ENCODE assay signal across 9 cellular contexts in the genomic region with DNA sequence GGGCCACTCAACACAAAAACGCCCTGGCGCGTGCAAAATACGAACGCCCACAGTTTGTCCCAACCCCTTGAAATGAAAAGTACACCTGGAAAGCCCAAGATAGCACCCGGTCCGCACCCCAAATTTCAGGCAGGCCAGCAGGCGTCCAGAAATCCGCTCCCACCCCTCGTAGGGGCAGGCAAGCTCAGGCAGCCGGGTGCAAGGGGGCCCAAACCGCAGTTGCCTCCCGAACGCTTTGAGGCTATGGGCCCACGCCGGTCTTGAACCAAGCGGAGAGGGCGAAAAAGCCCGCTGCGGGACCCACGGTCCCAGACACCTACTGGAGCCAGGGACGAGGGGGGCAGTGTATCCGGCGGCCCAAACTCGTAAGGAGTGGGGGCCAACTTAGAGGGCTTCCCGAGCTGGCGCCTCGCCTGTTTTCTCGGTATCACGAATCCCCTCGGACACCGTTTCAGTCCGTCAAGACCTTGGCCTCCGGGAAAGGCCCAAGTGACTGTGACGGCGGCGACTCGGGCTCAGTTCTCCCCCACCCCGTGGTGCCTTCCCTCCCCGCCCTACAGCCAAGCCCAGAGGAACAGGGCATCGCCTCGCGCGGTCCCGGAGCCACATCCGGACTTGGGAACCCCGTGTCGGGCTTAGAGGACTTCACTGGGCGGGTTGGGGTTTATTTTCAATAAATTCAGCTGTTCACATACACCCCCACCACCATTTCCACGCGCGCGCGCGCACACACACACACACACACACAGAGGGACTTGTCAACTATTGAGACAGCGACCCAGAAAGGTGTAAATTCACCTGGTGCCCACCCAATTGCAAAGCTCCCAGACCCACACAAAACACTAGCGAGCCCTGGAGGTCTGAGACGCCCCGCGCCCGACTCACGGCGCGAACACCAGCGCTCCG. TPM values are rescaled to one million over a fixed set of nuclear protein-coding genes. Genes with fewer than 3 reads are reported as not detected.
DNase-seq lines count a peak whose midpoint lies in the region; ATAC-seq and TF ChIP-seq lines count a peak whose summit lies in the region.
"Had no signal": no experiment of that assay in that cellular context is flagged by ENCODE, and none has a peak within 500 bp of the region (broad histone marks: within the 10 kb centered on the region; RNA-seq: fewer than 3 reads in every experiment).

No MANE protein-coding gene starts in this region.

- no peak for TF ChIP-seq EP300 in upper lobe of left lung (IDR thresholded peaks at IDR 0.05)

- in situ Hi-C loops in brain microvascular endothelial cell (cut with HindIII; ENCODE audit: low pct_ligation_motif_present, low sequenced_read_pairs), result no loop called here

- peaks cover 55% of the 10 kb centered on the region for H3K27me3 Mint-ChIP-seq in activated naive CD4-positive, alpha-beta T cell treated with anti-CD3 and anti-CD28 coated beads, Interleukin-2, amount 50 U/mL, for 24 hours

- no peak for TF ChIP-seq POLR2A in upper lobe of left lung (IDR thresholded peaks at IDR 0.05)

- peaks cover 5% of the 10 kb centered on the region for H3K36me3 Mint-ChIP-seq in activated naive CD4-positive, alpha-beta T cell treated with anti-CD3 and anti-CD28 coated beads, Interleukin-2, amount 50 U/mL, for 24 hours

- H3K36me3 ChIP-seq in brain microvascular endothelial cell (replicated peaks) (no peaks in the 10 kb centered on the region), lower lobe of right lung (no peaks in the 10 kb centered on the region), upper lobe of left lung (no peaks in the 10 kb centered on the region)
- H3K36me3 ChIP-seq: adrenal gland had no signal

- peaks cover 25% of the 10 kb centered on the region for H3K4me1 Mint-ChIP-seq in activated naive CD4-positive, alpha-beta T cell treated with anti-CD3 and anti-CD28 coated beads, Interleukin-2, amount 50 U/mL, for 24 hours

- peaks cover 9% of the 10 kb centered on the region for H3K9me3 Mint-ChIP-seq in activated naive CD4-positive, alpha-beta T cell treated with anti-CD3 and anti-CD28 coated beads, Interleukin-2, amount 50 U/mL, for 24 hours

- H3K27ac ChIP-seq in brain microvascular endothelial cell (no peak overlapping the region), lower lobe of right lung (no peak overlapping the region), upper lobe of left lung (no peak overlapping the region)

- H3K4me1 ChIP-seq in lower lobe of right lung, result peaks cover 35% of the 10 kb centered on the region
- H3K4me1 ChIP-seq in upper lobe of left lung, result peaks cover 29 to 42% (median 38%) of the 10 kb centered on the region in 4 donors

- intact Hi-C loops in lower lobe of right lung (cut with DNase I), result no loop called here

- TF ChIP-seq CTCF in brain microvascular endothelial cell (IDR thresholded peaks at IDR 0.05; ENCODE audit: low read depth, low read length, missing control alignments), result no peak
- peak; percentile 2 for TF ChIP-seq CTCF in lower lobe of right lung (IDR thresholded peaks at IDR 0.05)
- TF ChIP-seq CTCF in upper lobe of left lung (IDR thresholded peaks at IDR 0.05), result no peak

- peak overlapping the region; percentile 30 for H3K4me3 Mint-ChIP-seq in activated naive CD4-positive, alpha-beta T cell treated with anti-CD3 and anti-CD28 coated beads, Interleukin-2, amount 50 U/mL, for 24 hours

- 8% methylated on average over 10 to 64 of the region's 66 CpGs for WGBS in upper lobe of left lung, 2 donors

- H3K27ac Mint-ChIP-seq in activated naive CD4-positive, alpha-beta T cell treated with anti-CD3 and anti-CD28 coated beads, Interleukin-2, amount 50 U/mL, for 24 hours, result no peak overlapping the region

- H3K27me3 ChIP-seq in brain microvascular endothelial cell (replicated peaks) (peaks cover 74% of the 10 kb centered on the region), lower lobe of right lung (ENCODE audit: low read depth) (peaks cover 93% of the 10 kb centered on the region), upper lobe of left lung (peaks cover 7 to 83% (median 62%) of the 10 kb centered on the region in 4 donors)

- no peak for DNase-seq in activated naive CD4-positive, alpha-beta T cell (lab: John Stamatoyannopoulos, UW)
- DNase-seq in brain microvascular endothelial cell (no peak), lower lobe of right lung (no peak), upper lobe of left lung (peak in 1 of 2 donors; percentile 79), D341Med (ENCODE audit: low spot score) (no peak), SW 1271 (lab: John Stamatoyannopoulos, UW) (no peak)

- H3K4me3 ChIP-seq in brain microvascular endothelial cell (ENCODE audit: low read depth, low read length), result peak overlapping the region; percentile 51
- peak overlapping the region; percentile 56 for H3K4me3 ChIP-seq in lower lobe of right lung
- H3K4me3 ChIP-seq in upper lobe of left lung, result peak overlapping the region in 3 of 4 donors; percentile 34 to 54 (median 47)

- no peaks in the 10 kb centered on the region for H3K9me3 ChIP-seq in lower lobe of right lung
- H3K9me3 ChIP-seq in upper lobe of left lung, result peaks cover 0 to 9% (median 0%) of the 10 kb centered on the region in 4 donors
- H3K9me3 ChIP-seq: adrenal gland had no signal

- ATAC-seq in lower lobe of right lung (no peak), upper lobe of left lung (ENCODE audit: low FRiP score in 2 of 2) (no peak), HG03342 (IDR thresholded peaks at IDR 0.05; ENCODE audit: unreplicated experiment) (no peak)

RNA-seq across cellular contexts. Expression of a gene that starts 6.2 kb away (rescaled TPM):
- 5.0 TPM for total RNA-seq in lower lobe of right lung
- total RNA-seq in upper lobe of left lung, result 1 to 10 TPM; 1.7 to 9.4 (median 3.1) TPM
